In genomic region chr12:80676856-80677255, GRCh38 we compare ENCODE assay signal across 21 cellular contexts. TPM values are rescaled to one million over a fixed set of nuclear protein-coding genes. Genes with fewer than 3 reads are reported as not detected.
DNase-seq lines count a peak whose midpoint lies in the region; ATAC-seq, FAIRE-seq and TF ChIP-seq lines count a peak whose summit lies in the region.
"Had no signal": no experiment of that assay in that cellular context is flagged by ENCODE, and none has a peak within 500 bp of the region (broad histone marks: within the 10 kb centered on the region; RNA-seq: fewer than 3 reads in every experiment).

No MANE protein-coding gene starts in this region.

- ATAC-seq in psoas muscle: peak in 3 of 4 donors; percentile 34 to 63 (median 40)
- ATAC-seq in GM21526 (IDR thresholded peaks at IDR 0.05; ENCODE audit: low FRiP score, unreplicated experiment): no peak
- ATAC-seq: K562 had no signal

- H3K27ac ChIP-seq in psoas muscle: peak overlapping the region; percentile 64
- H3K27ac ChIP-seq: HL-60 had no signal

- no peak for TF ChIP-seq POLR2A in GM12892 (IDR thresholded peaks at IDR 0.05; ENCODE audit: low read depth, low read length)

- H3K27me3 ChIP-seq in psoas muscle (ENCODE audit: insufficient read depth in 3 of 3, low read length in 2 of 3): no peaks in the 10 kb centered on the region

- no peaks in the 10 kb centered on the region for H3K36me3 ChIP-seq in psoas muscle (ENCODE audit: insufficient read depth in 1 of 2, low read depth in 1 of 2)
- H3K36me3 ChIP-seq: BE2C had no signal

- no peaks in the 10 kb centered on the region for H3K9me3 ChIP-seq in psoas muscle
- H3K9me3 ChIP-seq: BE2C, Caco-2 had no signal

- H3K4me1 ChIP-seq in psoas muscle: peaks cover 52% of the 10 kb centered on the region
- H3K4me1 ChIP-seq: BE2C, Caco-2 had no signal

- FAIRE-seq in GM12892 (lab: Jason Lieb, UNC): peak; percentile 33
- FAIRE-seq: A204.1, D721Med, GM19239, H54, K562 had no signal

- DNase-seq in GM12892 (ENCODE audit: insufficient read length) (no peak), cerebellum (ENCODE audit: low spot score) (peak; percentile 45), psoas muscle (no peak), hepatic stellate cell (ENCODE audit: low spot score) (no peak), SHP77 treated with DMSO at 0.1 percent for 48 hours (lab: John Stamatoyannopoulos, UW) (no peak)
- DNase-seq: ACHN; BE2C; Caco-2; CD4-positive, alpha-beta T cell; GDM1; HCEC 1CT; IMR-90 had no signal

- no peak for TF ChIP-seq CTCF in psoas muscle (IDR thresholded peaks at IDR 0.05)

- 15 to 23% (median 19%) methylated on average over 1 of the region's 1 CpG for WGBS in psoas muscle, 3 donors

- intact Hi-C loops in psoas muscle (cut with DNase I): loop anchor here in 1 of 2 donors (5.0 kb wide), 1 partner anchor 40 kb away; no protein-coding TSS in a partner anchor

- peak overlapping the region; percentile 2 for H3K4me3 ChIP-seq in psoas muscle
- H3K4me3 ChIP-seq: GM23338, K562 had no signal

RNA-seq across cellular contexts. Expression of gene MYF6, which starts 30.6 kb away (rescaled TPM):
- polyA plus RNA-seq in GM12892 (2012; ENCODE audit: missing spikeins): not detected
- total RNA-seq in cerebellum (0.64 TPM), psoas muscle (100 to 1,000 TPM; 300 to 480 (median 372) TPM)
- polyA plus RNA-seq in psoas muscle: 1,000 to 10,000 TPM in 2 of 3 donors, 10 to 100 TPM in 1; 66.7 to 1,359 (median 1,026) TPM
- total RNA-seq: Caco-2; CD4-positive, alpha-beta T cell; GM23338; HT1080; IMR-90; K562 had no signal
- polyA plus RNA-seq: GM23338, IMR-90, K562 had no signal

RNA-seq across cellular contexts. Expression of gene MYF5, which starts 39.9 kb away (rescaled TPM):
- not detected for polyA plus RNA-seq in GM12892 (2012; ENCODE audit: missing spikeins)
- total RNA-seq in cerebellum: not detected
- 1 to 10 TPM; 2.3 to 4.7 (median 3.5) TPM for total RNA-seq in psoas muscle
- 1 to 10 TPM; 1.3 to 3.7 (median 3.0) TPM for polyA plus RNA-seq in psoas muscle
- total RNA-seq: Caco-2; CD4-positive, alpha-beta T cell; GM23338; HT1080; IMR-90; K562 had no signal
- polyA plus RNA-seq: GM23338, IMR-90, K562 had no signal

Comparison
In these comparisons a context has a peak if more than half of its experiments do, and no peak if none do; other contexts are left out.
1. RNA of gene MYF6, which starts 30.6 kb away (total RNA-seq): 300 to 480 TPM in psoas muscle; 0.64 TPM in cerebellum (single experiment); every median in the first group is over 100 times any median in the second.